In the genomic region with DNA sequence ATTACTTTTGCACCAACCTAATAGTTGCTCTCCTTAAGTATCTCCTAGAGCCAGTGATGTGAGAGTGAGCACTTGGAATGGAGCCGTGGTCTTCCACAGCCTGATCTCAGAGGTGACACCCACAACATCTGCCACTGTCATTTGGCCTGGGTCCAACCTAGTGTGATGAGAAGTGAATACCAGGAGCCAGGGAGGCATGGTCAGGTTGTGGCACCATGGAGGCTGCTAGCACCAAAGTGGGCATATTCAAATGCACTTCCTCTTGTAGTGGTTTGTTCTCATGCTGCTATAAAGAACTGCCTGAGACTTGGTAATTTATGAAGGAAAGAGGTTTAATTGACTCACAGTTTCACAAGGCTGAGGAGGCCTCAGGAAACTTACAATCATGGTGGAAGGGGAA, we compare ENCODE assay signal across 25 cellular contexts.
"Had no signal": no experiment of that assay in that cellular context is flagged by ENCODE, and none has a peak within 500 bp of the region (broad histone marks: within the 10 kb centered on the region; RNA-seq: fewer than 3 reads in every experiment).

No MANE protein-coding gene starts in this region.

- H3K9ac ChIP-seq: neural progenitor cell had no signal

- H3K27ac Mint-ChIP-seq: activated CD8-positive, alpha-beta T cell treated with anti-CD3 and anti-CD28 coated beads, Interleukin-2, amount 10 ng/mL, durations not matched to agents 7 days and 5 days; activated naive CD8-positive, alpha-beta T cell; activated T-cell treated with anti-CD3 and anti-CD28 coated beads, Interleukin-2, amount 50 U/mL, for 24 hours; activated T-helper 2 cell treated with anti-CD3 and anti-CD28 coated beads, Interferon-gamma antibody, Interleukin-2, Interleukin-4, amounts not matched to agents 10 μg/mL and 5 μg/mL and 100 μg/mL, durations not matched to agents 14 hours and 24 hours and 36 hours; neural progenitor cell; progenitor cell of endocrine pancreas had no signal

- H3K9me3 ChIP-seq: breast epithelium, left lung, thyroid gland had no signal

- H3K36me3 ChIP-seq: breast epithelium, heart right ventricle, left lung, neural progenitor cell, thyroid gland had no signal

- H2AFZ ChIP-seq: neural progenitor cell had no signal

- H3K27me3 ChIP-seq: thyroid gland had no signal

- ATAC-seq: activated CD8-positive, alpha-beta T cell treated with anti-CD3 and anti-CD28 coated beads, Interleukin-2, amount 10 ng/mL, durations not matched to agents 7 days and 5 days; heart right ventricle; left lung; stimulated activated naive CD8-positive, alpha-beta T cell treated with anti-CD3 and anti-CD28 coated beads, Interleukin-15, Interleukin-2, amounts not matched to agents 100 U/mL and 50 U/mL, for 24 hours had no signal

- DNase-seq: activated CD4-positive, alpha-beta T cell treated with anti-CD3 and anti-CD28 coated beads for 1 hour; activated CD4-positive, alpha-beta T cell treated with anti-CD3 and anti-CD28 coated beads, Interleukin-2, amount 50 U/mL, for 1 hour; activated CD8-positive, alpha-beta T cell treated with anti-CD3 and anti-CD28 coated beads, Interleukin-2, amount 10 ng/mL, durations not matched to agents 7 days and 5 days; activated naive CD4-positive, alpha-beta T cell; activated T-cell treated with anti-CD3 and anti-CD28 coated beads, Interleukin-2, amount 50 U/mL, for 24 hours; amniotic stem cell; cerebellar nuclear complex; cortex of kidney; foreskin fibroblast; heart right ventricle; left lung; naive B cell; stimulated activated CD4-positive, alpha-beta T cell treated with anti-CD3 and anti-CD28 coated beads, Interleukin-4, amount 100 ng/mL, for 24 hours; stimulated activated naive CD8-positive, alpha-beta T cell treated with anti-CD3 and anti-CD28 coated beads, Interleukin-15, Interleukin-2, amounts not matched to agents 100 U/mL and 50 U/mL, for 24 hours; substantia nigra; T-helper 9 cell; thyroid gland had no signal

- H3K27ac ChIP-seq: breast epithelium, heart right ventricle, left lung, neural progenitor cell, thyroid gland had no signal

- H3K4me3 ChIP-seq: breast epithelium, heart right ventricle, left lung, lung, neural progenitor cell, thyroid gland had no signal

- H3K9me3 Mint-ChIP-seq: neural progenitor cell had no signal

- FAIRE-seq: endometrium, keratinocyte had no signal

- H3K36me3 Mint-ChIP-seq: activated naive CD8-positive, alpha-beta T cell; naive B cell; neural progenitor cell had no signal

- H3K4me1 Mint-ChIP-seq: neural progenitor cell had no signal

- H3K4me1 ChIP-seq: breast epithelium, heart right ventricle, left lung, neural progenitor cell, thyroid gland had no signal

- H3K4me3 Mint-ChIP-seq: activated CD8-positive, alpha-beta T cell treated with anti-CD3 and anti-CD28 coated beads, Interleukin-2, amount 10 ng/mL, durations not matched to agents 7 days and 5 days; activated naive CD8-positive, alpha-beta T cell; activated T-cell treated with anti-CD3 and anti-CD28 coated beads, Interleukin-2, amount 50 U/mL, for 24 hours; naive B cell; neural progenitor cell had no signal

- H3K4me2 ChIP-seq: neural progenitor cell had no signal
